ENCODE assay signal across 40 cellular contexts in genomic region chr20:57225830-57226229, GRCh38. TPM values are rescaled to one million over a fixed set of nuclear protein-coding genes. Genes with fewer than 3 reads are reported as not detected.
"Had no signal": no experiment of that assay in that cellular context is flagged by ENCODE, and none has a peak within 500 bp of the region (broad histone marks: within the 10 kb centered on the region; RNA-seq: fewer than 3 reads in every experiment).

No MANE protein-coding gene starts in this region.

- H3K27me3 ChIP-seq: ascending aorta, cardiac muscle cell had no signal

- H3K4me1 Mint-ChIP-seq: activated CD4-positive, alpha-beta memory T cell treated with anti-CD3 and anti-CD28 coated beads, Interleukin-2, amount 10 ng/mL, durations not matched to agents 7 days and 5 days; activated CD4-positive, alpha-beta T cell treated with anti-CD3 and anti-CD28 coated beads for 36 hours; activated CD4-positive, alpha-beta T cell treated with anti-CD3 and anti-CD28 coated beads, Interleukin-2, amount 10 ng/mL, durations not matched to agents 7 days and 5 days; activated CD8-positive, alpha-beta memory T cell treated with anti-CD3 and anti-CD28 coated beads, Interleukin-2, amount 10 ng/mL, durations not matched to agents 7 days and 5 days; activated naive CD4-positive, alpha-beta T cell treated with anti-CD3 and anti-CD28 coated beads, Interleukin-2, amount 10 ng/mL, durations not matched to agents 7 days and 5 days; activated naive CD4-positive, alpha-beta T cell treated with anti-CD3 and anti-CD28 coated beads, Interleukin-2, amount 50 U/mL, for 24 hours; activated naive CD8-positive, alpha-beta T cell treated with anti-CD3 and anti-CD28 coated beads, Interleukin-2, amount 50 U/mL, for 24 hours; central memory CD8-positive, alpha-beta T cell had no signal

- H3K9me3 ChIP-seq: ascending aorta had no signal

- H3K27ac ChIP-seq: ascending aorta, cardiac muscle cell, WERI-Rb-1 had no signal

- H3K9me3 Mint-ChIP-seq: activated CD4-positive, alpha-beta memory T cell treated with anti-CD3 and anti-CD28 coated beads, Interleukin-2, amount 10 ng/mL, durations not matched to agents 7 days and 5 days; activated CD4-positive, alpha-beta T cell treated with anti-CD3 and anti-CD28 coated beads, Interleukin-2, amount 10 ng/mL, durations not matched to agents 7 days and 5 days; activated naive CD4-positive, alpha-beta T cell treated with anti-CD3 and anti-CD28 coated beads, Interleukin-2, amount 10 ng/mL, durations not matched to agents 7 days and 5 days; activated naive CD4-positive, alpha-beta T cell treated with anti-CD3 and anti-CD28 coated beads, Interleukin-2, amount 50 U/mL, for 24 hours; activated naive CD8-positive, alpha-beta T cell treated with anti-CD3 and anti-CD28 coated beads, Interleukin-2, amount 10 ng/mL, durations not matched to agents 7 days and 5 days; activated naive CD8-positive, alpha-beta T cell treated with anti-CD3 and anti-CD28 coated beads, Interleukin-2, amount 50 U/mL, for 24 hours; activated T-cell treated with anti-CD3 and anti-CD28 coated beads, Interleukin-2, amount 50 U/mL, for 24 hours; activated T-helper 2 cell treated with anti-CD3 and anti-CD28 coated beads, Interferon-gamma antibody, Interleukin-2, Interleukin-4, amounts not matched to agents 10 μg/mL and 5 μg/mL and 100 μg/mL, durations not matched to agents 14 hours and 24 hours and 36 hours; brain; central memory CD8-positive, alpha-beta T cell; T-helper 1 cell treated with Interleukin-12 subunit alpha and Interleukin-12 subunit beta and Interleukin-4 antibody, amounts not matched to agents 30 μg/mL and 1 μg/mL, for 36 hours; T-helper 2 cell treated with Interferon-gamma antibody and Interleukin-4, amounts not matched to agents 5 μg/mL and 100 μg/mL, for 36 hours; WTC11 had no signal

- H3K36me3 Mint-ChIP-seq: activated CD8-positive, alpha-beta memory T cell treated with anti-CD3 and anti-CD28 coated beads, Interleukin-2, amount 10 ng/mL, durations not matched to agents 7 days and 5 days; activated naive CD4-positive, alpha-beta T cell treated with anti-CD3 and anti-CD28 coated beads, Interleukin-2, amount 10 ng/mL, durations not matched to agents 7 days and 5 days; activated naive CD4-positive, alpha-beta T cell treated with anti-CD3 and anti-CD28 coated beads, Interleukin-2, amount 50 U/mL, for 24 hours; activated naive CD8-positive, alpha-beta T cell; activated naive CD8-positive, alpha-beta T cell treated with anti-CD3 and anti-CD28 coated beads, Interleukin-2, amount 10 ng/mL, durations not matched to agents 7 days and 5 days; WTC11 had no signal

- ATAC-seq: activated CD4-positive, alpha-beta T cell treated with anti-CD3 and anti-CD28 coated beads for 36 hours; activated CD4-positive, CD25-positive, alpha-beta regulatory T cell treated with anti-CD3 and anti-CD28 coated beads, Interleukin-2, amount 50 U/mL, for 24 hours; activated CD8-positive, alpha-beta memory T cell treated with anti-CD3 and anti-CD28 coated beads, Interleukin-2, amount 10 ng/mL, durations not matched to agents 7 days and 5 days; activated CD8-positive, alpha-beta T cell treated with anti-CD3 and anti-CD28 coated beads, Interleukin-2, amount 10 ng/mL, durations not matched to agents 7 days and 5 days; activated naive CD8-positive, alpha-beta T cell treated with anti-CD3 and anti-CD28 coated beads, Interleukin-2, amount 50 U/mL, for 24 hours; WTC11 had no signal

- H3K4me1 ChIP-seq: ascending aorta had no signal

- H3K4me3 Mint-ChIP-seq: activated CD4-positive, alpha-beta memory T cell treated with anti-CD3 and anti-CD28 coated beads, Interleukin-2, amount 10 ng/mL, durations not matched to agents 7 days and 5 days; activated CD4-positive, alpha-beta T cell treated with anti-CD3 and anti-CD28 coated beads for 36 hours; activated CD4-positive, alpha-beta T cell treated with anti-CD3 and anti-CD28 coated beads, Interleukin-2, amount 10 ng/mL, durations not matched to agents 7 days and 5 days; activated CD8-positive, alpha-beta memory T cell treated with anti-CD3 and anti-CD28 coated beads, Interleukin-2, amount 10 ng/mL, durations not matched to agents 7 days and 5 days; activated CD8-positive, alpha-beta T cell treated with anti-CD3 and anti-CD28 coated beads, Interleukin-2, amount 10 ng/mL, durations not matched to agents 7 days and 5 days; activated naive CD4-positive, alpha-beta T cell treated with anti-CD3 and anti-CD28 coated beads, Interleukin-2, amount 10 ng/mL, durations not matched to agents 7 days and 5 days; activated naive CD4-positive, alpha-beta T cell treated with anti-CD3 and anti-CD28 coated beads, Interleukin-2, amount 50 U/mL, for 24 hours; activated naive CD8-positive, alpha-beta T cell; activated naive CD8-positive, alpha-beta T cell treated with anti-CD3 and anti-CD28 coated beads, Interleukin-2, amount 10 ng/mL, durations not matched to agents 7 days and 5 days; activated naive CD8-positive, alpha-beta T cell treated with anti-CD3 and anti-CD28 coated beads, Interleukin-2, amount 50 U/mL, for 24 hours; activated T-cell treated with anti-CD3 and anti-CD28 coated beads, Interleukin-2, amount 50 U/mL, for 24 hours; brain; central memory CD8-positive, alpha-beta T cell; T-helper 1 cell treated with Interleukin-12 subunit alpha and Interleukin-12 subunit beta and Interleukin-4 antibody, amounts not matched to agents 30 μg/mL and 1 μg/mL, for 36 hours; T-helper 2 cell treated with Interferon-gamma antibody and Interleukin-4, amounts not matched to agents 5 μg/mL and 100 μg/mL, for 36 hours; WTC11 had no signal

- FAIRE-seq: bronchial epithelial cell had no signal

- DNase-seq: activated CD4-positive, alpha-beta memory T cell treated with anti-CD3 and anti-CD28 coated beads, Interleukin-2, amount 10 ng/mL, durations not matched to agents 7 days and 5 days; activated CD4-positive, alpha-beta T cell treated with anti-CD3 and anti-CD28 coated beads for 1 hour; activated CD4-positive, alpha-beta T cell treated with anti-CD3 and anti-CD28 coated beads for 36 hours; activated CD4-positive, alpha-beta T cell treated with anti-CD3 and anti-CD28 coated beads for 48 hours; activated CD4-positive, alpha-beta T cell treated with anti-CD3 and anti-CD28 coated beads, Interleukin-2, amount 10 ng/mL, durations not matched to agents 7 days and 5 days; activated CD4-positive, alpha-beta T cell treated with anti-CD3 and anti-CD28 coated beads, Interleukin-2, amount 50 U/mL, for 48 hours; activated CD4-positive, CD25-positive, alpha-beta regulatory T cell; activated CD8-positive, alpha-beta memory T cell treated with anti-CD3 and anti-CD28 coated beads for 24 hours; activated CD8-positive, alpha-beta memory T cell treated with anti-CD3 and anti-CD28 coated beads, Interleukin-2, amount 10 ng/mL, durations not matched to agents 7 days and 5 days; activated CD8-positive, alpha-beta memory T cell treated with anti-CD3 and anti-CD28 coated beads, Interleukin-2, amount 50 U/mL, for 48 hours; activated CD8-positive, alpha-beta T cell treated with anti-CD3 and anti-CD28 coated beads, Interleukin-2, amount 10 ng/mL, durations not matched to agents 7 days and 5 days; activated effector memory CD4-positive, alpha-beta T cell treated with Interleukin-2 at 50 U/mL for 16 hours; activated gamma-delta T cell; activated naive CD4-positive, alpha-beta T cell treated with anti-CD3 and anti-CD28 coated beads, Interleukin-2, amount 10 ng/mL, durations not matched to agents 7 days and 5 days; activated naive CD4-positive, alpha-beta T cell treated with Interleukin-2 at 50 U/mL for 16 hours; activated naive CD8-positive, alpha-beta T cell treated with anti-CD3 and anti-CD28 coated beads, Interleukin-2, amount 10 ng/mL, durations not matched to agents 7 days and 5 days; activated naive CD8-positive, alpha-beta T cell treated with anti-CD3 and anti-CD28 coated beads, Interleukin-2, amount 50 U/mL, for 24 hours; activated T-cell treated with anti-CD3 and anti-CD28 coated beads, Interleukin-2, amount 50 U/mL, for 24 hours; activated T-cell treated with anti-CD3 and anti-CD28 coated beads, Interleukin-2, amount 50 U/mL, for 48 hours; amygdala; anterior cingulate cortex; caudate nucleus; cerebellar nuclear complex; T-helper 1 cell; T-helper 2 cell; T-helper 9 cell; WERI-Rb-1 had no signal

- H3K27ac Mint-ChIP-seq: activated CD4-positive, alpha-beta memory T cell treated with anti-CD3 and anti-CD28 coated beads, Interleukin-2, amount 10 ng/mL, durations not matched to agents 7 days and 5 days; activated CD4-positive, alpha-beta T cell treated with anti-CD3 and anti-CD28 coated beads for 36 hours; activated CD4-positive, alpha-beta T cell treated with anti-CD3 and anti-CD28 coated beads, Interleukin-2, amount 10 ng/mL, durations not matched to agents 7 days and 5 days; activated CD8-positive, alpha-beta memory T cell treated with anti-CD3 and anti-CD28 coated beads, Interleukin-2, amount 10 ng/mL, durations not matched to agents 7 days and 5 days; activated CD8-positive, alpha-beta T cell treated with anti-CD3 and anti-CD28 coated beads, Interleukin-2, amount 10 ng/mL, durations not matched to agents 7 days and 5 days; activated naive CD4-positive, alpha-beta T cell treated with anti-CD3 and anti-CD28 coated beads, Interleukin-2, amount 10 ng/mL, durations not matched to agents 7 days and 5 days; activated naive CD4-positive, alpha-beta T cell treated with anti-CD3 and anti-CD28 coated beads, Interleukin-2, amount 50 U/mL, for 24 hours; activated naive CD8-positive, alpha-beta T cell; activated naive CD8-positive, alpha-beta T cell treated with anti-CD3 and anti-CD28 coated beads, Interleukin-2, amount 10 ng/mL, durations not matched to agents 7 days and 5 days; activated naive CD8-positive, alpha-beta T cell treated with anti-CD3 and anti-CD28 coated beads, Interleukin-2, amount 50 U/mL, for 24 hours; activated T-cell treated with anti-CD3 and anti-CD28 coated beads, Interleukin-2, amount 50 U/mL, for 24 hours; activated T-helper 2 cell treated with anti-CD3 and anti-CD28 coated beads, Interferon-gamma antibody, Interleukin-2, Interleukin-4, amounts not matched to agents 10 μg/mL and 5 μg/mL and 100 μg/mL, durations not matched to agents 14 hours and 24 hours and 36 hours; T-helper 1 cell treated with Interleukin-12 subunit alpha and Interleukin-12 subunit beta and Interleukin-4 antibody, amounts not matched to agents 30 μg/mL and 1 μg/mL, for 36 hours; T-helper 2 cell treated with Interferon-gamma antibody and Interleukin-4, amounts not matched to agents 5 μg/mL and 100 μg/mL, for 36 hours; WTC11 had no signal

- H3K36me3 ChIP-seq: ascending aorta, WERI-Rb-1 had no signal

- H3K4me3 ChIP-seq: ascending aorta, cardiac muscle cell had no signal

- H3K27me3 Mint-ChIP-seq: activated CD4-positive, alpha-beta memory T cell treated with anti-CD3 and anti-CD28 coated beads, Interleukin-2, amount 10 ng/mL, durations not matched to agents 7 days and 5 days; activated CD4-positive, alpha-beta T cell treated with anti-CD3 and anti-CD28 coated beads, Interleukin-2, amount 10 ng/mL, durations not matched to agents 7 days and 5 days; activated CD8-positive, alpha-beta memory T cell treated with anti-CD3 and anti-CD28 coated beads, Interleukin-2, amount 10 ng/mL, durations not matched to agents 7 days and 5 days; activated naive CD8-positive, alpha-beta T cell treated with anti-CD3 and anti-CD28 coated beads, Interleukin-2, amount 10 ng/mL, durations not matched to agents 7 days and 5 days; brain had no signal

RNA-seq across cellular contexts. Expression of gene BMP7, which starts 40.6 kb away (rescaled TPM):
- total RNA-seq: activated CD4-positive, alpha-beta memory T cell treated with anti-CD3 and anti-CD28 coated beads, Interleukin-2, amount 10 ng/mL, durations not matched to agents 7 days and 5 days; activated CD4-positive, alpha-beta T cell treated with anti-CD3 and anti-CD28 coated beads, Interleukin-2, amount 10 ng/mL, durations not matched to agents 7 days and 5 days; activated CD8-positive, alpha-beta memory T cell treated with anti-CD3 and anti-CD28 coated beads, Interleukin-2, amount 10 ng/mL, durations not matched to agents 7 days and 5 days; activated CD8-positive, alpha-beta T cell treated with anti-CD3 and anti-CD28 coated beads, Interleukin-2, amount 10 ng/mL, durations not matched to agents 7 days and 5 days; activated naive CD8-positive, alpha-beta T cell treated with anti-CD3 and anti-CD28 coated beads, Interleukin-2, amount 10 ng/mL, durations not matched to agents 7 days and 5 days; activated T-helper 2 cell treated with anti-CD3 and anti-CD28 coated beads, Interferon-gamma antibody, Interleukin-2, Interleukin-4, amounts not matched to agents 10 μg/mL and 5 μg/mL and 100 μg/mL, durations not matched to agents 14 hours and 24 hours and 36 hours; ascending aorta; bronchial epithelial cell; chondrocyte had no signal
